Comparison of ENCODE assay signal across 11 cellular contexts in the genomic region with DNA sequence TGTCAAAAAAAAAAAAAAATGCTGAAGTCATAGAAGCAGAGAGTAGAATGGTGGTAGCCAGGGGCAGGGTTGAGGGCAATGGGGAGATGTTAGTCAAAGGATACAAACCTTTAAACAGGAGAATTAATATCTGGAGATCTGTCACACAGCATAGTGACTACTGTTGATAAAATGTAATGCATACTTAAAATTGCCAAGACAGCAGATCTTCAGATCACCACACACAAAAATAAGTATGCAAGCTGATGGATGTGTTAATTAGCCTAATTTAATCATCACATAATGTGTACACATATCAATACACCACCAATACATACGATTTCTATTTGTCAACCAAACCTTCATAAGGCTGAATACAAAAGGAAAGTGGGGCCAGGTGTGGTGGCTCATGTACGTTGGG.
"Had no signal": no experiment of that assay in that cellular context is flagged by ENCODE, and none has a peak within 500 bp of the region (broad histone marks: within the 10 kb centered on the region; RNA-seq: fewer than 3 reads in every experiment).

No MANE protein-coding gene starts in this region.

- H3K9me3 ChIP-seq: HAP-1 had no signal

- H3K4me3 ChIP-seq: GM23248, GM23338, HAP-1 had no signal

- H3K9ac ChIP-seq: GM23248 had no signal

- H3K4me1 ChIP-seq: HAP-1 had no signal

- H2AFZ ChIP-seq: GM23248, GM23338 had no signal

- ATAC-seq: GM23338, HCT116 had no signal

- H3K36me3 ChIP-seq: HAP-1 had no signal

- DNase-seq: GM23248, GOT3, H7, H9, HCEC 1CT, HFFc6 had no signal

- H3K27ac ChIP-seq: GM23248 had no signal

- H3K4me2 ChIP-seq: GM23338 had no signal

- FAIRE-seq: H1, H54 had no signal
